8 cellular contexts compared by ENCODE assay signal in genomic region chr13:91399189-91400093, GRCh38. TPM values are rescaled to one million over a fixed set of nuclear protein-coding genes. Genes with fewer than 3 reads are reported as not detected.
DNase-seq lines count a peak whose midpoint lies in the region; ATAC-seq and TF ChIP-seq lines count a peak whose summit lies in the region.

No MANE protein-coding gene starts in this region.

- DNase-seq in activated CD4-positive, alpha-beta T cell treated with anti-CD3 and anti-CD28 coated beads for 48 hours = peak; percentile 6
- DNase-seq in activated CD4-positive, alpha-beta T cell treated with anti-CD3 and anti-CD28 coated beads, Interleukin-2, amount 50 U/mL, for 1 hour = no peak
- no peak for DNase-seq in epithelial cell of proximal tubule (ENCODE audit: low read depth)
- DNase-seq in osteocyte (ENCODE audit: extremely low spot score, unreplicated experiment) = no peak
- no peak for DNase-seq in GF-D8 (lab: John Stamatoyannopoulos, UW)
- DNase-seq in NOMO-1 treated with dmso at 0.1 percent for 144 hours (lab: John Stamatoyannopoulos, UW; ENCODE audit: unreplicated experiment) = no peak
- DNase-seq in activated CD4-positive, CD25-positive, alpha-beta regulatory T cell (lab: John Stamatoyannopoulos, UW) = no peak

- H3K27ac Mint-ChIP-seq in osteocyte (ENCODE audit: unreplicated experiment) = no peak overlapping the region

- TF ChIP-seq CTCF in epithelial cell of proximal tubule (conservative IDR thresholded peaks at IDR 0.05; ENCODE audit: low read depth, low read length) (no peak), osteocyte (IDR thresholded peaks at IDR 0.05) (no peak)

- peak overlapping the region; percentile 52 for H3K4me3 ChIP-seq in epithelial cell of proximal tubule (ENCODE audit: low read depth, low read length)

- no peaks in the 10 kb centered on the region for H3K9me3 Mint-ChIP-seq in osteocyte (ENCODE audit: unreplicated experiment)

- no peaks in the 10 kb centered on the region for H3K36me3 Mint-ChIP-seq in osteocyte (ENCODE audit: unreplicated experiment)

- peak; percentile 14 for ATAC-seq in HG03460 (IDR thresholded peaks at IDR 0.05; ENCODE audit: unreplicated experiment)

- H3K4me1 Mint-ChIP-seq in osteocyte (ENCODE audit: unreplicated experiment) = peaks cover 24% of the 10 kb centered on the region

- peaks cover 21% of the 10 kb centered on the region for H3K27me3 Mint-ChIP-seq in osteocyte (ENCODE audit: unreplicated experiment)

- H3K4me3 Mint-ChIP-seq in osteocyte (ENCODE audit: unreplicated experiment) = peak overlapping the region; percentile 77

RNA-seq across cellular contexts. Expression of gene GPC5, which starts 1.0 kb away (rescaled TPM):
- 0.07 TPM in 1 of 2 replicates, not detected in the other for total RNA-seq in epithelial cell of proximal tubule
- 12.3 and 12.9 TPM in 2 replicates for total RNA-seq in osteocyte

RNA-seq across cellular contexts. Expression of gene MIR17HG, which starts 52.0 kb away (rescaled TPM):
- total RNA-seq in epithelial cell of proximal tubule (3.7 and 5.1 TPM in 2 replicates), osteocyte (2.4 and 3.1 TPM in 2 replicates)

Comparison
In these comparisons a context has a peak if more than half of its experiments do, and no peak if none do; other contexts are left out.
1. RNA of gene GPC5, which starts 1.0 kb away (total RNA-seq): 12.3 to 12.9 TPM in osteocyte; 0.07 TPM in epithelial cell of proximal tubule; every median in the first group is over 10 times any median in the second.